Comparison of ENCODE assay signal across 34 cellular contexts in genomic region chr1:54100500-54100899, GRCh38. TPM values are rescaled to one million over a fixed set of nuclear protein-coding genes. Genes with fewer than 3 reads are reported as not detected.
"Had no signal": no experiment of that assay in that cellular context is flagged by ENCODE, and none has a peak within 500 bp of the region (broad histone marks: within the 10 kb centered on the region; RNA-seq: fewer than 3 reads in every experiment).

No MANE protein-coding gene starts in this region.

- H3K27ac ChIP-seq: neutrophil, ovary, parathyroid adenoma, psoas muscle, skin epidermis, suprapubic skin, testis, tibial artery, transverse colon, upper lobe of right lung, uterus had no signal

- H3K4me3 ChIP-seq: ovary, psoas muscle, skin epidermis, suprapubic skin, testis, tibial artery, transverse colon, upper lobe of right lung, uterus had no signal

- H3K9me3 Mint-ChIP-seq: naive B cell; naive thymus-derived CD8-positive, alpha-beta T cell; natural killer cell treated with Interleukin-12 subunit alpha and Interleukin-12 subunit beta and Interleukin-15 and Interleukin-18, amount 100 ng/mL, for 72 hours; nephron progenitor cell; neural crest cell; stimulated activated effector memory CD8-positive, alpha-beta T cell treated with anti-CD3 and anti-CD28 coated beads, Interleukin-12 subunit alpha, Interleukin-12 subunit beta, amount 100 ng/mL, for 72 hours; stimulated activated naive CD8-positive, alpha-beta T cell treated with anti-CD3 and anti-CD28 coated beads, Interleukin-15, Interleukin-2, amounts not matched to agents 100 ng/mL and 50 ng/mL, for 24 hours; type B pancreatic cell had no signal

- H3K36me3 ChIP-seq: ovary, uterus had no signal

- H3K27ac Mint-ChIP-seq: nephron progenitor cell; progenitor cell of endocrine pancreas; stimulated activated effector memory CD8-positive, alpha-beta T cell treated with anti-CD3 and anti-CD28 coated beads, Interleukin-12 subunit alpha, Interleukin-12 subunit beta, amount 100 ng/mL, for 72 hours; stimulated activated naive B cell treated with anti-CD40 and anti-IgM and Interleukin-4, amounts not matched to agents 10 μg/mL and 1 μg/mL and 100 μg/mL, for 72 hours; stimulated activated naive CD8-positive, alpha-beta T cell treated with anti-CD3 and anti-CD28 coated beads, Interleukin-15, Interleukin-2, amounts not matched to agents 100 ng/mL and 50 ng/mL, for 24 hours; type B pancreatic cell had no signal

- H3K9me3 ChIP-seq: neutrophil, ovary, psoas muscle, suprapubic skin, testis, tibial artery, transverse colon, upper lobe of right lung, uterus had no signal

- H3K27me3 ChIP-seq: neutrophil, ovary, suprapubic skin, testis, tibial artery, transverse colon, upper lobe of right lung, uterus had no signal

- H3K9ac ChIP-seq: parathyroid adenoma had no signal

- H3K4me1 ChIP-seq: parathyroid adenoma, psoas muscle, suprapubic skin, tibial artery, uterus had no signal

- H2AFZ ChIP-seq: parathyroid adenoma had no signal

- ATAC-seq: naive thymus-derived CD8-positive, alpha-beta T cell; natural killer cell treated with Interleukin-12 subunit alpha and Interleukin-12 subunit beta and Interleukin-15 and Interleukin-18, amount 100 ng/mL, for 72 hours; psoas muscle; right cardiac atrium; sciatic nerve; stimulated activated effector memory CD8-positive, alpha-beta T cell treated with anti-CD3 and anti-CD28 coated beads, Interleukin-12 subunit alpha, Interleukin-12 subunit beta, amount 100 ng/mL, for 72 hours; stimulated activated naive B cell treated with anti-CD40 and anti-IgM and Interleukin-4, amounts not matched to agents 10 μg/mL and 1 μg/mL and 100 μg/mL, for 72 hours; upper lobe of right lung had no signal

- DNase-seq: naive B cell; naive thymus-derived CD8-positive, alpha-beta T cell; nephron progenitor cell; nucleus accumbens; ovary; posterior cingulate gyrus; psoas muscle; right cardiac atrium; stimulated activated CD4-positive, alpha-beta T cell treated with anti-CD3 and anti-CD28 coated beads, Interleukin-15, amount 100 ng/mL, for 24 hours; stimulated activated CD4-positive, alpha-beta T cell treated with anti-CD3 and anti-CD28 coated beads, Interleukin-2, amount 100 ng/mL, for 24 hours; stimulated activated CD4-positive, alpha-beta T cell treated with anti-CD3 and anti-CD28 coated beads, Interleukin-2, amount 100 ng/mL, for 48 hours; stimulated activated CD4-positive, alpha-beta T cell treated with anti-CD3 and anti-CD28 coated beads, Interleukin-4, amount 100 ng/mL, for 24 hours; stimulated activated naive B cell treated with anti-CD40 and anti-IgM and Interleukin-4, amounts not matched to agents 10 μg/mL and 1 μg/mL and 100 μg/mL, for 72 hours; stimulated activated naive CD4-positive, alpha-beta T cell treated with Interleukin-2 at 50 U/mL for 16 hours; substantia nigra; testis; tibial artery; transverse colon; upper lobe of right lung; uterus had no signal

- H3K79me2 ChIP-seq: parathyroid adenoma had no signal

- H3K4me3 Mint-ChIP-seq: naive B cell; naive thymus-derived CD8-positive, alpha-beta T cell; natural killer cell treated with Interleukin-12 subunit alpha and Interleukin-12 subunit beta and Interleukin-15 and Interleukin-18, amount 100 ng/mL, for 72 hours; nephron progenitor cell; neural crest cell; stimulated activated effector memory CD8-positive, alpha-beta T cell treated with anti-CD3 and anti-CD28 coated beads, Interleukin-12 subunit alpha, Interleukin-12 subunit beta, amount 100 ng/mL, for 72 hours; stimulated activated naive B cell treated with anti-CD40 and anti-IgM and Interleukin-4, amounts not matched to agents 10 μg/mL and 1 μg/mL and 100 μg/mL, for 72 hours; stimulated activated naive CD8-positive, alpha-beta T cell treated with anti-CD3 and anti-CD28 coated beads, Interleukin-15, Interleukin-2, amounts not matched to agents 100 ng/mL and 50 ng/mL, for 24 hours; type B pancreatic cell had no signal

- H3K27me3 Mint-ChIP-seq: naive B cell; naive thymus-derived CD8-positive, alpha-beta T cell; natural killer cell treated with Interleukin-12 subunit alpha and Interleukin-12 subunit beta and Interleukin-15 and Interleukin-18, amount 100 ng/mL, for 72 hours; progenitor cell of endocrine pancreas; stimulated activated naive B cell treated with anti-CD40 and anti-IgM and Interleukin-4, amounts not matched to agents 10 μg/mL and 1 μg/mL and 100 μg/mL, for 72 hours; stimulated activated naive CD8-positive, alpha-beta T cell treated with anti-CD3 and anti-CD28 coated beads, Interleukin-15, Interleukin-2, amounts not matched to agents 100 ng/mL and 50 ng/mL, for 24 hours; type B pancreatic cell had no signal

RNA-seq across cellular contexts. Expression of gene CDCP2, which starts 52.3 kb away (rescaled TPM):
- total RNA-seq: natural killer cell treated with Interleukin-12 subunit alpha and Interleukin-12 subunit beta and Interleukin-15 and Interleukin-18, amount 100 ng/mL, for 72 hours; neural crest cell; progenitor cell of endocrine pancreas; psoas muscle; renal cortical epithelial cell; right cardiac atrium; suprapubic skin; urinary bladder had no signal
- polyA plus RNA-seq: naive thymus-derived CD8-positive, alpha-beta T cell; psoas muscle; right cardiac atrium; thymus; urinary bladder had no signal
